In genomic region chr13:64347662-64348061, GRCh38 we compare ENCODE assay signal across 21 cellular contexts.
"Had no signal": no experiment of that assay in that cellular context is flagged by ENCODE, and none has a peak within 500 bp of the region (broad histone marks: within the 10 kb centered on the region; RNA-seq: fewer than 3 reads in every experiment).

No MANE protein-coding gene starts in this region.

- ATAC-seq: activated CD4-positive, alpha-beta T cell treated with anti-CD3 and anti-CD28 coated beads for 36 hours; body of pancreas; left lobe of liver; natural killer cell treated with Interleukin-12 subunit alpha and Interleukin-12 subunit beta and Interleukin-15 and Interleukin-18, amount 100 ng/mL, for 72 hours; stimulated activated memory B cell treated with anti-CD40 and anti-IgM and Interleukin-4, amounts not matched to agents 10 μg/mL and 1 μg/mL and 100 μg/mL, for 72 hours; WTC11 had no signal

- H3K9me3 ChIP-seq: body of pancreas, neutrophil, sigmoid colon, thoracic aorta, upper lobe of left lung had no signal

- H3K4me3 ChIP-seq: body of pancreas, lung, sigmoid colon, spleen, thoracic aorta, upper lobe of left lung had no signal

- H3K4me1 ChIP-seq: body of pancreas, parathyroid adenoma, sigmoid colon, spleen, upper lobe of left lung had no signal

- H3K36me3 ChIP-seq: neutrophil, sigmoid colon, spleen, thoracic aorta, upper lobe of left lung had no signal

- H3K27me3 ChIP-seq: body of pancreas, neutrophil, sigmoid colon, spleen, upper lobe of left lung had no signal

- H3K27ac ChIP-seq: body of pancreas, neutrophil, parathyroid adenoma, sigmoid colon, spleen, thoracic aorta, upper lobe of left lung had no signal

- DNase-seq: activated CD4-positive, alpha-beta T cell treated with anti-CD3 and anti-CD28 coated beads for 36 hours; activated CD4-positive, alpha-beta T cell treated with anti-CD3 and anti-CD28 coated beads, Interleukin-2, amount 50 U/mL, for 48 hours; activated gamma-delta T cell treated with Interleukin-2 at 50 U/mL for 16 hours; amniotic stem cell; body of pancreas; caudate nucleus; endodermal cell; hippocampal formation; islet precursor cell; sigmoid colon; spleen; stimulated activated CD4-positive, alpha-beta T cell treated with anti-CD3 and anti-CD28 coated beads, Interleukin-4, amount 100 ng/mL, for 4 hours; upper lobe of left lung had no signal
